Comparison of ENCODE assay signal across 27 cellular contexts in the genomic region with DNA sequence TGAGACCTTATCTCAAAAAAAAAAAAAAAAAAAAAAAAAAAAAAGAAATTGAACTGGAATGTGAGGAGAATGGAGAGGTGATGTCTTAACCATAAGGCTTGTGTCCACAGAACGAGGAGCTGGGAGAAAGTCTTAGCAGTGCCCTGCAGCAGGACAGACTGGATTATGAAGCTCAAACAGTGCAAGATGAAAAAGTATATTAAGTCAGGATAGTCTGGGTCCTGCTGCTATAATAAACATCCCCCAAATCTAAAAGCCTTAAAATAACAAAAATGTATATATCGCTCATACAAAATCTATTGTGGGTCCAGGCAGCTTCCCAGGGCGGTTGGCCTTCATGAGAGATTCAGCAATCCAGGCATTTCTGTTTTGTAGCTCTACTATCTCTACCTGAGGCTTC.
"Had no signal": no experiment of that assay in that cellular context is flagged by ENCODE, and none has a peak within 500 bp of the region (broad histone marks: within the 10 kb centered on the region; RNA-seq: fewer than 3 reads in every experiment).

No MANE protein-coding gene starts in this region.

- ATAC-seq: stimulated activated effector memory CD8-positive, alpha-beta T cell treated with anti-CD3 and anti-CD28 coated beads, Interleukin-12 subunit alpha, Interleukin-12 subunit beta, amount 100 ng/mL, for 72 hours; stimulated activated memory B cell treated with anti-CD40 and anti-IgM and Interleukin-4, amounts not matched to agents 10 μg/mL and 1 μg/mL and 100 μg/mL, for 72 hours; stimulated activated naive B cell treated with anti-CD40 and anti-IgM and Interleukin-4, amounts not matched to agents 10 μg/mL and 1 μg/mL and 100 μg/mL, for 72 hours; stimulated activated naive CD8-positive, alpha-beta T cell treated with anti-CD3 and anti-CD28 coated beads, Interleukin-15, amount 100 ng/mL, for 72 hours; stimulated activated naive CD8-positive, alpha-beta T cell treated with anti-CD3 and anti-CD28 coated beads, Interleukin-15, Interleukin-2, amounts not matched to agents 100 U/mL and 50 U/mL, for 24 hours; upper lobe of right lung had no signal

- H3K27me3 ChIP-seq: testis, thyroid gland, transverse colon, upper lobe of left lung, uterus, vagina had no signal

- FAIRE-seq: urothelium cell line had no signal

- H3K9me3 ChIP-seq: suprapubic skin, testis, thoracic aorta, thyroid gland, tibial artery, transverse colon, upper lobe of left lung, upper lobe of right lung, uterus, vagina had no signal

- H3K36me3 ChIP-seq: stomach, suprapubic skin, thoracic aorta, thyroid gland, tibial artery, tibial nerve, transverse colon, upper lobe of left lung, upper lobe of right lung, uterus, vagina had no signal

- H3K27ac ChIP-seq: stomach, suprapubic skin, testis, thoracic aorta, thyroid gland, tibial artery, tibial nerve, transverse colon, upper lobe of left lung, upper lobe of right lung, uterus, vagina had no signal

- DNase-seq: stimulated activated CD4-positive, alpha-beta T cell treated with anti-CD3 and anti-CD28 coated beads, Interleukin-2, amount 100 ng/mL, for 48 hours; stimulated activated CD4-positive, alpha-beta T cell treated with anti-CD3 and anti-CD28 coated beads, Interleukin-4, amount 100 ng/mL, for 1 hour; stimulated activated CD4-positive, alpha-beta T cell treated with anti-CD3 and anti-CD28 coated beads, Interleukin-4, amount 100 ng/mL, for 24 hours; stimulated activated CD4-positive, alpha-beta T cell treated with anti-CD3 and anti-CD28 coated beads, Interleukin-4, amount 100 ng/mL, for 4 hours; stimulated activated CD8-positive, alpha-beta memory T cell treated with anti-CD3 and anti-CD28 coated beads, Interleukin-4, amount 100 ng/mL, for 48 hours; stimulated activated naive B cell treated with anti-CD40 and anti-IgM and Interleukin-4, amounts not matched to agents 10 μg/mL and 1 μg/mL and 100 μg/mL, for 72 hours; stimulated activated naive CD4-positive, alpha-beta T cell; stimulated activated naive CD4-positive, alpha-beta T cell treated with Interleukin-2 at 50 U/mL for 16 hours; stimulated activated naive CD8-positive, alpha-beta T cell treated with anti-CD3 and anti-CD28 coated beads, Interleukin-15, amount 100 ng/mL, for 72 hours; stimulated activated naive CD8-positive, alpha-beta T cell treated with anti-CD3 and anti-CD28 coated beads, Interleukin-15, Interleukin-2, amounts not matched to agents 100 U/mL and 50 U/mL, for 24 hours; stomach; substantia nigra; testis; thyroid gland; tibial artery; trophoblast cell; upper lobe of left lung; upper lobe of right lung; uterus had no signal

- H3K4me1 ChIP-seq: testis, thyroid gland, tibial artery, tibial nerve, upper lobe of left lung, upper lobe of right lung, uterus, vagina had no signal

- H3K4me3 ChIP-seq: stomach, suprapubic skin, testis, thoracic aorta, thyroid gland, tibial artery, tibial nerve, transverse colon, upper lobe of left lung, upper lobe of right lung, uterus, vagina had no signal
